8 cellular contexts compared by ENCODE assay signal in genomic region chr15:64703632-64703959, GRCh38.
DNase-seq lines count a peak whose midpoint lies in the region; ATAC-seq and TF ChIP-seq lines count a peak whose summit lies in the region.

No MANE protein-coding gene starts in this region.

- no peaks in the 10 kb centered on the region for H3K27me3 ChIP-seq in ectodermal cell (ENCODE audit: control insufficient read depth, insufficient read depth, low read length, poor library complexity, severe bottlenecking)
- no peaks in the 10 kb centered on the region for H3K27me3 ChIP-seq in neural progenitor cell

- DNase-seq in NCI-H2227 (lab: John Stamatoyannopoulos, UW; ENCODE audit: unreplicated experiment) (peak; percentile 24), neural progenitor cell (ENCODE audit: low spot score) (no peak), AG20443 (ENCODE audit: low spot score) (no peak), NCI-H2196 treated with DMSO at 0.1 percent for 48 hours (lab: John Stamatoyannopoulos, UW; ENCODE audit: unreplicated experiment) (no peak)
- no peak for DNase-seq in stimulated activated CD4-positive, alpha-beta T cell treated with anti-CD3 and anti-CD28 coated beads, Interleukin-4, amount 100 ng/mL, for 24 hours

- H3K27ac Mint-ChIP-seq in neural progenitor cell = peak overlapping the region; percentile 88

- peaks cover 28% of the 10 kb centered on the region for H4K20me1 ChIP-seq in neural progenitor cell (ENCODE audit: low read depth)

- H3K9me3 ChIP-seq in ectodermal cell (ENCODE audit: control insufficient read depth, low read length) (no peaks in the 10 kb centered on the region), neural progenitor cell (ENCODE audit: low read depth) (no peaks in the 10 kb centered on the region)

- peaks cover 6% of the 10 kb centered on the region for H3K27me3 Mint-ChIP-seq in neural progenitor cell (ENCODE audit: insufficient read depth, low read depth)

- H3K36me3 ChIP-seq in ectodermal cell (ENCODE audit: control insufficient read depth, insufficient read depth, low read length) (no peaks in the 10 kb centered on the region), neural progenitor cell (no peaks in the 10 kb centered on the region)

- H3K4me3 ChIP-seq in ectodermal cell (ENCODE audit: insufficient read depth, low read depth, low read length) = peak overlapping the region; percentile 73
- H3K4me3 ChIP-seq in neural progenitor cell = peak overlapping the region; percentile 87

- WGBS in ectodermal cell, 2 experiments = 85 to 86% methylated on average over 7 of the region's 7 CpGs

- H3K27ac ChIP-seq in ectodermal cell (ENCODE audit: insufficient read depth, low read depth, low read length, poor library complexity, severe bottlenecking) = peak overlapping the region; percentile 59
- no peak overlapping the region for H3K27ac ChIP-seq in neural progenitor cell

- H3K4me1 ChIP-seq in ectodermal cell (ENCODE audit: control insufficient read depth, insufficient read depth, low read length) (peaks cover 27% of the 10 kb centered on the region), neural progenitor cell (peaks cover 22% of the 10 kb centered on the region)

- peak overlapping the region; percentile 47 for H2AFZ ChIP-seq in neural progenitor cell (replicated peaks)

- H3K4me1 Mint-ChIP-seq in neural progenitor cell = peaks cover 42% of the 10 kb centered on the region

- peak; percentile 5 for ATAC-seq in GM18505 (IDR thresholded peaks at IDR 0.05; ENCODE audit: unreplicated experiment)
- no peak for ATAC-seq in HG02763 (IDR thresholded peaks at IDR 0.05; ENCODE audit: unreplicated experiment)

- peak overlapping the region; percentile 15 for H3K9ac ChIP-seq in neural progenitor cell

- peaks cover 43% of the 10 kb centered on the region for H3K79me2 ChIP-seq in neural progenitor cell (ENCODE audit: low read depth)

- H3K4me3 Mint-ChIP-seq in neural progenitor cell = peak overlapping the region; percentile 90

- H3F3A ChIP-seq in neural progenitor cell (ENCODE audit: low read depth) = peaks cover 32% of the 10 kb centered on the region

- H3K36me3 Mint-ChIP-seq in neural progenitor cell = peaks cover 14% of the 10 kb centered on the region

- TF ChIP-seq CTCF in neural progenitor cell (IDR thresholded peaks at IDR 0.05) = no peak

- H3K4me2 ChIP-seq in neural progenitor cell = peak overlapping the region; percentile 89

- H3K9me3 Mint-ChIP-seq in neural progenitor cell = no peaks in the 10 kb centered on the region

- TF ChIP-seq POLR2A in GM18505 (IDR thresholded peaks at IDR 0.05; ENCODE audit: borderline replicate concordance, extremely low read depth, insufficient read depth, insufficient read length) = no peak
